Comparison of ENCODE assay signal across 8 cellular contexts in genomic region chr9:126397056-126397455, GRCh38.
DNase-seq lines count a peak whose midpoint lies in the region; ATAC-seq and TF ChIP-seq lines count a peak whose summit lies in the region.
"Had no signal": no experiment of that assay in that cellular context is flagged by ENCODE, and none has a peak within 500 bp of the region (broad histone marks: within the 10 kb centered on the region; RNA-seq: fewer than 3 reads in every experiment).

No MANE protein-coding gene starts in this region.

- TF ChIP-seq POLR2A in upper lobe of left lung (IDR thresholded peaks at IDR 0.05) (no peak), esophagus squamous epithelium (IDR thresholded peaks at IDR 0.05) (no peak)

- H3K4me3 ChIP-seq in lower lobe of right lung (no peak overlapping the region), upper lobe of left lung (no peak overlapping the region), esophagus squamous epithelium (no peak overlapping the region)
- H3K4me3 ChIP-seq: skin epidermis had no signal

- intact Hi-C loops in lower lobe of right lung (cut with DNase I) (loop anchor here (5.0 kb wide), 1 partner anchor 80 kb away; no protein-coding TSS in a partner anchor), esophagus squamous epithelium (cut with DNase I) (loop anchor here (5.0 to 10.0 kb wide), 2 partner anchors 80 to 98 kb away; no protein-coding TSS in a partner anchor)

- WGBS in upper lobe of left lung, 2 donors = 85 to 86% methylated on average over 5 of the region's 5 CpGs
- 80 to 86% methylated on average over 5 of the region's 5 CpGs for WGBS in esophagus squamous epithelium, 2 donors

- no peak for TF ChIP-seq EP300 in upper lobe of left lung (IDR thresholded peaks at IDR 0.05)

- peak; percentile 57 to 66 for DNase-seq in activated CD4-positive, alpha-beta T cell treated with anti-CD3 and anti-CD28 coated beads, Interleukin-2, amount 50 U/mL, for 48 hours
- no peak for DNase-seq in lower lobe of right lung
- DNase-seq in upper lobe of left lung = no peak
- no peak for DNase-seq in esophagus squamous epithelium (lab: John Stamatoyannopoulos, UW)
- no peak for DNase-seq in EL

- H3K9me3 ChIP-seq in lower lobe of right lung (no peaks in the 10 kb centered on the region), upper lobe of left lung (no peaks in the 10 kb centered on the region), esophagus squamous epithelium (no peaks in the 10 kb centered on the region)

- peaks cover 60% of the 10 kb centered on the region for H3K4me1 ChIP-seq in lower lobe of right lung
- peaks cover 33 to 74% (median 37%) of the 10 kb centered on the region in 4 donors for H3K4me1 ChIP-seq in upper lobe of left lung
- peaks cover 22 to 67% (median 33%) of the 10 kb centered on the region in 3 donors for H3K4me1 ChIP-seq in esophagus squamous epithelium

- ATAC-seq in GM19395 (IDR thresholded peaks at IDR 0.05; ENCODE audit: unreplicated experiment) (peak; percentile 93), HG03280 (IDR thresholded peaks at IDR 0.05; ENCODE audit: unreplicated experiment) (peak; percentile 87), lower lobe of right lung (peak; percentile 14 to 34), upper lobe of left lung (ENCODE audit: low FRiP score in 2 of 2) (no peak)

- H3K36me3 ChIP-seq in lower lobe of right lung (peaks cover 70% of the 10 kb centered on the region), upper lobe of left lung (peaks cover 0 to 58% (median 27%) of the 10 kb centered on the region in 4 donors), esophagus squamous epithelium (peaks cover 0 to 52% (median 0%) of the 10 kb centered on the region in 3 donors)

- TF ChIP-seq CTCF in lower lobe of right lung (IDR thresholded peaks at IDR 0.05) (peak; percentile 20), upper lobe of left lung (IDR thresholded peaks at IDR 0.05) (peak in 2 of 6 experiments; percentile 11 to 25), esophagus squamous epithelium (IDR thresholded peaks at IDR 0.05) (peak in 2 of 6 experiments; percentile 21 to 26)

- H3K27me3 ChIP-seq in lower lobe of right lung (ENCODE audit: low read depth) = no peaks in the 10 kb centered on the region
- no peaks in the 10 kb centered on the region for H3K27me3 ChIP-seq in upper lobe of left lung
- no peaks in the 10 kb centered on the region for H3K27me3 ChIP-seq in esophagus squamous epithelium

- H3K27ac ChIP-seq in lower lobe of right lung = no peak overlapping the region
- H3K27ac ChIP-seq in upper lobe of left lung = peak overlapping the region in 3 of 4 donors; percentile 18 to 46 (median 32)
- H3K27ac ChIP-seq in esophagus squamous epithelium = peak overlapping the region in 1 of 4 donors; percentile 8

Comparison
In these comparisons a context has a peak if more than half of its experiments do, and no peak if none do; other contexts are left out.
1. ATAC-seq: peak in GM19395 (single experiment), HG03280 (single experiment) and lower lobe of right lung (2 of 2); none in upper lobe of left lung (0 of 2).
2. DNase-seq: peak in activated CD4-positive, alpha-beta T cell treated with anti-CD3 and anti-CD28 coated beads, Interleukin-2, amount 50 U/mL, for 48 hours (2 of 2); none in lower lobe of right lung (single experiment), upper lobe of left lung (0 of 2), esophagus squamous epithelium (single experiment) and EL (single experiment).